17 cellular contexts compared by ENCODE assay signal in the genomic region with DNA sequence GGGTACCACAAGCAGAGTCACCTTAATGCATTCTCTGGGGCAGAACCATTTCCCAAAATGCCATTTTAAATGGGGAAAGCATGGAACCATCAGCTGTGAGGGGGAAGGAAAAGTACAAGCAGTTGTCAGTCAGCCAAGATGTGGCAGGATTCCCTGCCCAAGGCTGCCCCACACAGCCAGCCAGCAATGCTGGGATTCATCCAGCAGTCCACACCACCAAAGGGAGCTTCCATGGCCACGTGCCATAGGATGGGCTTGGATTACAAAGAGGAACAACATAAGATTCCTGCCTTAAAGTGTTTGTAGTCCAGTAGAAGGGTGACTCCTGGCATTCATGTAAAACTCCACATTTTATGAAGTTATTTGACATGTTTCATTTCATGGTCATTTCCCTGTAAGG.
A peak's percentile ranks its signal among the peaks of the same experiment; 100 is the strongest.
DNase-seq lines count a peak whose midpoint lies in the region; ATAC-seq lines count a peak whose summit lies in the region.
"Had no signal": no experiment of that assay in that cellular context is flagged by ENCODE, and none has a peak within 500 bp of the region (broad histone marks: within the 10 kb centered on the region; RNA-seq: fewer than 3 reads in every experiment).

No MANE protein-coding gene starts in this region.

- DNase-seq in NCI-H2029 (lab: John Stamatoyannopoulos, UW) (peak; percentile 12), NCI-H2029 treated with DMSO at 0.1 percent for 48 hours (lab: John Stamatoyannopoulos, UW) (no peak), HT1080 (ENCODE audit: low read depth) (peak; percentile 51), RPMI7951 (ENCODE audit: low read depth) (peak; percentile 79), medulla oblongata (ENCODE audit: extremely low spot score) (peak; percentile 27), amniotic stem cell (lab: John Stamatoyannopoulos, UW) (no peak)
- DNase-seq: 8988T, DMS53, HFFc6, KG1, NCI-H1417 treated with DMSO at 0.1 percent for 48 hours, NCI-H2081, NCI-H774, SW 1271 had no signal

- ATAC-seq in GM21786 (IDR thresholded peaks at IDR 0.05; ENCODE audit: unreplicated experiment) (no peak), GM18907 (IDR thresholded peaks at IDR 0.05; ENCODE audit: unreplicated experiment) (no peak)
- ATAC-seq: GM12878 had no signal

Comparison
In these comparisons a context has a peak if more than half of its experiments do, and no peak if none do; other contexts are left out.
1. DNase-seq: peak in NCI-H2029 (single experiment), HT1080 (single experiment), RPMI7951 (single experiment) and medulla oblongata (single experiment); none in NCI-H2029 treated with DMSO at 0.1 percent for 48 hours (single experiment) and amniotic stem cell (single experiment).